Comparison of ENCODE assay signal across 14 cellular contexts in the genomic region with DNA sequence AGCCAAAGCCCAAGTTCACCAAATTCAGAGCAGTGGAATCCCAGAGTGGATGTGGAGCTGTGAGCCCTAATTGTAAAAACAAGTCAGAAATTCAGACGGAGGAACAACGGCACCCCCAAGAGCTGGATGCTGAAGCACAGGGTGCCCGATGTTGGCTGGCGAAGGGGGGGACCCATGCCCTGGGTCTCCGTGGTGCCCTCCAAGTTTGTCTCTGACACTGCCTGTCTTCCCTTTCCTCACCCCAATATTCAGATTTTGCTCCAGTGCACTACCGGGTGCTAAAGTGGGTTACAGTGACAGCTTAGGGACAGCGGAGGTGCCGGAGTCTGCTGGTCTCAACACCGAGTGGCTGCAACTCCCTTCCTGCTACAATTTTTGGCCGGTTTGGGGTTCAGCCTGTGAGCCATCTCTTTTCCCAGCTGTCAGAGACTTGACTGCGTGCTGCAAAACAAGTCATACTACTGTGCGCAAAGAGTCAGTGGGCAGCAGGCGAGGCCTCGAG. TPM values are rescaled to one million over a fixed set of nuclear protein-coding genes. Genes with fewer than 3 reads are reported as not detected.
DNase-seq lines count a peak whose midpoint lies in the region; ATAC-seq, FAIRE-seq and TF ChIP-seq lines count a peak whose summit lies in the region.
"Had no signal": no experiment of that assay in that cellular context is flagged by ENCODE, and none has a peak within 500 bp of the region (broad histone marks: within the 10 kb centered on the region; RNA-seq: fewer than 3 reads in every experiment).

No MANE protein-coding gene starts in this region.

- TF ChIP-seq POLR2A in H1 (IDR thresholded peaks at IDR 0.05; ENCODE audit: control extremely low read depth in 1 of 2, low read depth in 2 of 2, low read length in 2 of 2) (no peak), spleen (IDR thresholded peaks at IDR 0.05) (no peak)

- CTCF ChIA-PET in H1 (lab: Charles Lee; ENCODE audit: partially characterized antibody) = interaction anchor here (0.6 to 12.2 kb wide), 9 partner anchors 14 to 1115 kb away, joined by 3 to 171 read pairs (median 3); no protein-coding TSS in a partner anchor

- no peak overlapping the region for H2BK120ac ChIP-seq in H1 (replicated peaks; ENCODE audit: low read depth, low read length)

- DNase-seq in WERI-Rb-1 (no peak), H1 (ENCODE audit: low read depth in 1 of 2, low spot score in 2 of 2) (no peak), spleen (peak; percentile 44), GDM1 (lab: John Stamatoyannopoulos, UW) (no peak), SIG-M5 (lab: John Stamatoyannopoulos, UW) (no peak)
- DNase-seq: CD8-positive, alpha-beta T cell; Karpas-422; NCI-H1930; NCI-H2171; NCI-H446 treated with DMSO at 0.1 percent for 48 hours; NCI-H748 treated with DMSO at 0.1 percent for 48 hours had no signal

- H3K36me3 ChIP-seq in WERI-Rb-1 = no peaks in the 10 kb centered on the region
- no peaks in the 10 kb centered on the region; a peak in 1 of 8 replicates for H3K36me3 ChIP-seq in H1 (ENCODE audit: control insufficient read depth in 2 of 4, insufficient read depth in 4 of 4, low read length in 3 of 4)
- H3K36me3 ChIP-seq in mucosa of stomach (ENCODE audit: control insufficient read depth, insufficient read depth, low read length) = no peaks in the 10 kb centered on the region
- H3K36me3 ChIP-seq in spleen = no peaks in the 10 kb centered on the region
- H3K36me3 ChIP-seq: SJSA1 had no signal

- H3K27ac ChIP-seq in WERI-Rb-1 (peak overlapping the region; percentile 27), H1 (ENCODE audit: low read depth, low read length) (no peak overlapping the region), spleen (no peak overlapping the region)
- H3K27ac ChIP-seq: SJSA1 had no signal

- H3K14ac ChIP-seq in H1 (ENCODE audit: insufficient read length) = no peak overlapping the region

- peak overlapping the region; percentile 17 for H4K91ac ChIP-seq in H1 (replicated peaks; ENCODE audit: insufficient read length, low read length)

- H3K9ac ChIP-seq in H1 (replicated peaks in 1 of 4; ENCODE audit: extremely low read depth in 1 of 4, low read depth in 3 of 4, low read length in 3 of 4) (no peak overlapping the region), mucosa of stomach (ENCODE audit: low read length) (peak overlapping the region; percentile 31)

- H3K23ac ChIP-seq in H1 (ENCODE audit: insufficient read length) = no peak overlapping the region

- peak overlapping the region; percentile 62; the same call in 1 of the 2 replicates for H2BK12ac ChIP-seq in H1 (ENCODE audit: low read depth, low read length)

- WGBS in H1 (ENCODE audit: extremely low coverage in 1 of 2, insufficient coverage in 1 of 2, insufficient read length in 1 of 2, insufficient replicate concordance in 2 of 2, low coverage in 1 of 2, low lambda C conversion rate in 2 of 2, missing lambda C conversion rate in 1 of 2), 2 experiments = 76% methylated on average over 14 of the region's 14 CpGs; no CpG with 5 or more reads in 1 of the 2 experiments
- 85 to 94% (median 89%) methylated on average over 14 of the region's 14 CpGs for WGBS in spleen, 5 donors

- H2BK5ac ChIP-seq in H1 (ENCODE audit: low read depth, low read length) = peak overlapping the region; percentile 73; the same call in 1 of the 2 replicates

- no peak for ATAC-seq in GM21381 (IDR thresholded peaks at IDR 0.05; ENCODE audit: unreplicated experiment)
- ATAC-seq: CD8-positive, alpha-beta T cell had no signal

- POLR2A ChIA-PET in H1 (lab: Charles Lee; ENCODE audit: partially characterized antibody) = interaction anchor here (0.8 to 2.0 kb wide), 2 partner anchors 12 to 354 kb away, joined by 3 to 10 read pairs; no protein-coding TSS in a partner anchor

- no peak for TF ChIP-seq CTCF in WERI-Rb-1 (IDR thresholded peaks at IDR 0.05; ENCODE audit: low read depth, low read length)
- no peak for TF ChIP-seq CTCF in H1 (IDR thresholded peaks at IDR 0.05; ENCODE audit: control extremely low read depth in 1 of 3, insufficient read depth in 1 of 3, low read depth in 1 of 3, low read length in 3 of 3)
- TF ChIP-seq CTCF in spleen (IDR thresholded peaks at IDR 0.05 in 8 of 11, conservative IDR thresholded peaks at IDR 0.05 in 3 of 11) = no peak

- H3K4me1 ChIP-seq in H1 (replicated peaks in 1 of 4; ENCODE audit: control insufficient read depth in 3 of 4, insufficient read depth in 4 of 4, low read length in 3 of 4) (peaks cover 8 to 42% (median 31%) of the 10 kb centered on the region in 4 experiments), mucosa of stomach (ENCODE audit: control insufficient read depth, insufficient read depth, low read length) (peaks cover 50% of the 10 kb centered on the region), spleen (peaks cover 0 to 29% (median 0%) of the 10 kb centered on the region in 6 donors)
- H3K4me1 ChIP-seq: SJSA1 had no signal

- no peaks in the 10 kb centered on the region for H3K27me3 ChIP-seq in WERI-Rb-1 (ENCODE audit: insufficient read depth, low read depth, severe bottlenecking)
- H3K27me3 ChIP-seq in H1 (replicated peaks in 1 of 4; ENCODE audit: control insufficient read depth in 3 of 4, extremely low read depth in 1 of 4, insufficient read depth in 3 of 4, low read length in 3 of 4) = no peaks in the 10 kb centered on the region
- no peaks in the 10 kb centered on the region for H3K27me3 ChIP-seq in mucosa of stomach (ENCODE audit: control insufficient read depth, insufficient read depth, low read length)
- peaks cover 0 to 18% (median 0%) of the 10 kb centered on the region in 7 donors for H3K27me3 ChIP-seq in spleen (replicated peaks in 1 of 7)
- H3K27me3 ChIP-seq: SJSA1 had no signal

- H3K4me2 ChIP-seq in H1 (ENCODE audit: insufficient read depth in 1 of 2, low read depth in 2 of 2, low read length in 2 of 2) = no peak overlapping the region; a peak in 1 of 4 replicates

- peak overlapping the region; percentile 50; the same call in 1 of the 2 replicates for H2BK15ac ChIP-seq in H1 (ENCODE audit: low read length)

- peak overlapping the region; percentile 23 for H3K4me3 ChIP-seq in WERI-Rb-1 (ENCODE audit: low read depth, low read length)
- no peak overlapping the region for H3K4me3 ChIP-seq in H1 (ENCODE audit: extremely low read depth in 1 of 4, insufficient read depth in 2 of 4, low read depth in 3 of 4, low read length in 4 of 4)
- no peak overlapping the region for H3K4me3 ChIP-seq in mucosa of stomach (ENCODE audit: low read length)
- H3K4me3 ChIP-seq in spleen = no peak overlapping the region
- H3K4me3 ChIP-seq: SJSA1 had no signal

- no peak overlapping the region for H3K4ac ChIP-seq in H1 (replicated peaks; ENCODE audit: insufficient read length, low read depth, low read length)

- intact Hi-C loops in spleen (cut with DNase I; ENCODE audit: low total_unique reads) = no loop called here

- no peak overlapping the region for H2AFZ ChIP-seq in H1 (ENCODE audit: low read length)

- H4K5ac ChIP-seq in H1 (ENCODE audit: insufficient read length, low read depth, low read length) = no peak overlapping the region

- H3K79me2 ChIP-seq in H1 (ENCODE audit: control insufficient read depth in 1 of 2, insufficient read depth in 2 of 2, low read length in 2 of 2) = no peaks in the 10 kb centered on the region

- no peak overlapping the region for H4K8ac ChIP-seq in H1 (ENCODE audit: extremely low read depth, insufficient read depth, low read length)

- no peaks in the 10 kb centered on the region for H4K20me1 ChIP-seq in H1 (replicated peaks in 1 of 2; ENCODE audit: control insufficient read depth in 1 of 2, insufficient read depth in 2 of 2, low read length in 2 of 2)

- H3K23me2 ChIP-seq in H1 (ENCODE audit: low read depth, low read length) = 0 out of 2 replicates have a peak, but pooled peaks cover 2% of the 10 kb centered on the region

- FAIRE-seq in H1 (lab: Jason Lieb, UNC) = no peak

- H2AK5ac ChIP-seq in H1 (ENCODE audit: low read depth, low read length) = peak overlapping the region; percentile 18; the same call in 1 of the 2 replicates

- H3K79me1 ChIP-seq in H1 (ENCODE audit: low read depth, low read length) = no peaks in the 10 kb centered on the region; the same call in 1 of the 2 replicates

- H3K9me3 ChIP-seq in WERI-Rb-1 (ENCODE audit: severe bottlenecking) = no peaks in the 10 kb centered on the region
- no peaks in the 10 kb centered on the region for H3K9me3 ChIP-seq in H1 (ENCODE audit: insufficient read depth in 2 of 2, low read depth in 1 of 2, low read length in 1 of 2)
- no peaks in the 10 kb centered on the region for H3K9me3 ChIP-seq in mucosa of stomach (ENCODE audit: control insufficient read depth, low read length)
- no peaks in the 10 kb centered on the region for H3K9me3 ChIP-seq in spleen
- H3K9me3 ChIP-seq: SJSA1 had no signal

- no peak for TF ChIP-seq RAD21 in H1 (IDR thresholded peaks at IDR 0.05 in 1 of 2, conservative IDR thresholded peaks at IDR 0.05 in 1 of 2; ENCODE audit: low read depth in 2 of 2, low read length in 2 of 2)

- no peak overlapping the region for H3K56ac ChIP-seq in H1 (replicated peaks; ENCODE audit: insufficient read length, low read depth, low read length)

- peak overlapping the region; percentile 44 for H3K18ac ChIP-seq in H1 (ENCODE audit: extremely low read depth, low read length)

- TF ChIP-seq EP300 in H1 (IDR thresholded peaks at IDR 0.05; ENCODE audit: borderline replicate concordance in 1 of 2, low read depth in 2 of 2, low read length in 2 of 2) = no peak

- peak overlapping the region; percentile 29; the same call in 1 of the 2 replicates for H2BK20ac ChIP-seq in H1 (ENCODE audit: low read length)

TF ChIP-seq in H1, 55 proteins besides CTCF, POLR2A, EP300 and RAD21:
- TF ChIP-seq NANOG (IDR thresholded peaks at IDR 0.05; ENCODE audit: insufficient read depth, low read depth, low read length, poor library complexity, severe bottlenecking) (no peak), CBX8 (IDR thresholded peaks at IDR 0.05; ENCODE audit: borderline replicate concordance, low read depth, low read length) (no peak), BACH1 (IDR thresholded peaks at IDR 0.05; ENCODE audit: low read length) (no peak), KDM1A (IDR thresholded peaks at IDR 0.05; ENCODE audit: borderline replicate concordance, low read length) (no peak), SIN3A (conservative IDR thresholded peaks at IDR 0.05 in 1 of 2, IDR thresholded peaks at IDR 0.05 in 1 of 2; ENCODE audit: low read depth in 1 of 2, low read length in 2 of 2) (no peak)

RNA-seq across cellular contexts. Expression of a gene that starts 6.6 kb away (rescaled TPM):
- 6.4 and 6.9 TPM in 2 replicates for total RNA-seq in H1 (2021; fragmentation: NEBNext Ultra II Directional; extraction: Animal tissue kit (Norgen Biotek cat#: 25700))
- polyA plus RNA-seq in H1 (2011; rRNA removed) = 2.5 and 3.5 TPM in 2 replicates
- 3.7 TPM for polyA plus RNA-seq in H1 (2011; cell fraction: cytosol; rRNA removed)
- polyA plus RNA-seq in H1 (2011; cell fraction: nucleus; rRNA removed) = 25.9 TPM
- polyA plus RNA-seq in H1 (2012, experiment 1 of 2) = 4.3 to 7.8 TPM (median 5.2 TPM) in 4 replicates
- polyA plus RNA-seq in H1 (2012, experiment 2 of 2) = 1.2 TPM
- 2.0 TPM for polyA plus RNA-seq in H1 (2013, experiment 1 of 2)
- polyA plus RNA-seq in H1 (2013, experiment 2 of 2) = 1.8 TPM
- 1.9 and 4.6 TPM in 2 replicates for polyA minus RNA-seq in H1 (2011; rRNA and poly(A)+ RNA removed)
- polyA minus RNA-seq in H1 (2011; cell fraction: cytosol; rRNA and poly(A)+ RNA removed) = 1.8 TPM
- 9.1 TPM for polyA minus RNA-seq in H1 (2011; cell fraction: nucleus; rRNA and poly(A)+ RNA removed)
- total RNA-seq in spleen = 1 to 10 TPM in 6 of 7 donors, under 1 TPM in 1; 0.60 to 3.7 (median 1.2) TPM
- polyA plus RNA-seq in spleen = 1 to 10 TPM in 1 of 3 donors, under 1 TPM in 2; 0.15 to 2.5 (median 0.52) TPM
- total RNA-seq: CD8-positive, alpha-beta T cell had no signal
